Comparison of ENCODE assay signal across 8 cellular contexts in the genomic region with DNA sequence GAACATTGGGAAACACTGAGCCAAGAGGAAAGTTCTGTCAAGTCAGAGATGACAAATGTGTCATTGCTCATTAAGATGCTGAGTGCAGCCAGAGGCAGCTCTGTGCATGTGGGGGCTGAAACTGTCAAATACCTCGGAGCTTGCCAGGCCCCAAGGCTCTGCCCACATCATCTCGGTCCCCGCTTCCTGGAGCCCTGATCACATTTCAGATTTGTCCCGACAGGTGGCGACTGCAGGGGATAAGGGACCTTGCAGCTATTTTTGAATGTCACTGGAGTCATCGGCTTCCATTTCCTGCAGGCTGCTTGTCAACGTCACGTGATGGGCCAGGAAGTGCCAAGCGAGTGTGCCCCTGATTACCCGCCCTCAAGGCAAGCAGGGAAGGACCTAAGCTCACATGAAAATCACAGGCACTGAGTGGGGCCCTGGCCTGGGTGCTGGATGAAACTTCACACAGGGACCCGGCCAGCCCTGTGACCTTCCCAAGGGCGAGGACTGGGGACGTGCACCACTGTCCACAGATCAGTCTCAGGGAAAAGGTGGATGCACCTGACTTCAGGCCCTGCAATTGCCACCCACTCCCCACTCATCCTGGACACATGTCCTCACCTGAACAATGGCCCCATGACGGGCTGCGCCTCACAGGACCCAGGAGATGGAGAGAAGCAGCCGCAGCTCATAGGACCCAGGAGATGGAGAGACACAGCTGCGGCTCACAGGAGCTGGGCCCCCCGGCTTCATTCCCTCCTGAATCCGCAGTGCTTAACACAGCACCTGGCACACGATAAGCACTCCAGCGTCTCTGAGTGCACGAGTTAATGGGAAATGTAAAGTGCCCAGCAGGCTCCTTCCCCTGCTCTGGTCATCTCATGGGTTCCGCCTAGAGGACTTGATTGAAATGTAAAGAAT.
DNase-seq lines count a peak whose midpoint lies in the region; ATAC-seq, FAIRE-seq and TF ChIP-seq lines count a peak whose summit lies in the region.

No MANE protein-coding gene starts in this region.

- TF ChIP-seq POLR2A in HepG2 (IDR thresholded peaks at IDR 0.05; ENCODE audit: insufficient read depth in 1 of 2, low read depth in 2 of 2, low read length in 2 of 2) (no peak), right lobe of liver (IDR thresholded peaks at IDR 0.05) (no peak)

- DNase-seq in HepG2 (ENCODE audit: low spot score), result no peak
- DNase-seq in right lobe of liver, result no peak
- peak; percentile 84 for DNase-seq in activated T-cell treated with anti-CD3 and anti-CD28 coated beads, Interleukin-2, amount 50 U/mL, for 24 hours
- DNase-seq in stimulated activated CD8-positive, alpha-beta memory T cell treated with anti-CD3 and anti-CD28 coated beads, Interleukin-12 subunit alpha, Interleukin-12 subunit beta, amount 100 ng/mL, for 4 hours (ENCODE audit: low read depth), result peak; percentile 46
- DNase-seq in NCI-H1694 (lab: John Stamatoyannopoulos, UW), result no peak
- no peak for DNase-seq in NCI-H748 treated with DMSO at 0.1 percent for 48 hours (lab: John Stamatoyannopoulos, UW)
- DNase-seq in Caco-2, result no peak

- H3K9me3 ChIP-seq in HepG2 (ENCODE audit: low read length), result no peaks in the 10 kb centered on the region
- no peaks in the 10 kb centered on the region for H3K9me3 ChIP-seq in right lobe of liver
- H3K9me3 ChIP-seq in iPS-18c (ENCODE audit: control insufficient read depth, insufficient read depth, low read length), result no peaks in the 10 kb centered on the region
- no peaks in the 10 kb centered on the region for H3K9me3 ChIP-seq in Caco-2

- H4K20me1 ChIP-seq in HepG2 (ENCODE audit: insufficient read depth, low read length), result no peaks in the 10 kb centered on the region

- peaks cover 59% of the 10 kb centered on the region for H3K4me1 Mint-ChIP-seq in activated T-cell treated with anti-CD3 and anti-CD28 coated beads, Interleukin-2, amount 50 U/mL, for 24 hours (ENCODE audit: low read depth)
- no peaks in the 10 kb centered on the region for H3K4me1 Mint-ChIP-seq in Caco-2 (ENCODE audit: low read depth, unreplicated experiment)

- in situ Hi-C loops in HepG2 (cut with HindIII; ENCODE audit: extremely low pct_ligation_motif_present, low pct_unique_long_range_greater_than_20kb), result no loop called here

- no peaks in the 10 kb centered on the region for H3K27me3 Mint-ChIP-seq in activated T-cell treated with anti-CD3 and anti-CD28 coated beads, Interleukin-2, amount 50 U/mL, for 24 hours
- H3K27me3 Mint-ChIP-seq in Caco-2 (ENCODE audit: insufficient read depth, unreplicated experiment), result no peaks in the 10 kb centered on the region

- H3K4me2 ChIP-seq in HepG2 (ENCODE audit: low read depth, low read length), result no peak overlapping the region

- no TSS peak for BruUV-seq in HepG2 (replicated peaks; lab: Mats Ljungman, UMichigan)
- no TSS peak for BruUV-seq in Caco-2 (replicated peaks; lab: Mats Ljungman, UMichigan)

- H3K27me3 ChIP-seq in HepG2 (ENCODE audit: control insufficient read depth in 1 of 2, insufficient read depth in 2 of 2, low read length in 2 of 2) (no peaks in the 10 kb centered on the region), right lobe of liver (no peaks in the 10 kb centered on the region), Caco-2 (replicated peaks; ENCODE audit: control insufficient read depth, insufficient read depth, low read length) (no peaks in the 10 kb centered on the region)

- H3K4me3 Mint-ChIP-seq in activated T-cell treated with anti-CD3 and anti-CD28 coated beads, Interleukin-2, amount 50 U/mL, for 24 hours, result no peak overlapping the region
- H3K4me3 Mint-ChIP-seq in Caco-2 (ENCODE audit: unreplicated experiment), result no peak overlapping the region

- H3K4me3 ChIP-seq in HepG2 (replicated peaks in 1 of 3; ENCODE audit: insufficient read depth in 1 of 3, low read depth in 2 of 3, low read length in 3 of 3), result no peak overlapping the region
- no peak overlapping the region for H3K4me3 ChIP-seq in right lobe of liver
- peak overlapping the region; percentile 2 for H3K4me3 ChIP-seq in iPS-18c (ENCODE audit: insufficient read depth, low read depth, low read length)
- no peak overlapping the region for H3K4me3 ChIP-seq in Caco-2 (ENCODE audit: low read depth, low read length)

- no peak for TF ChIP-seq CTCF in HepG2 (CRISPR knock-in tag; IDR thresholded peaks at IDR 0.05)
- no peak for TF ChIP-seq CTCF in right lobe of liver (IDR thresholded peaks at IDR 0.05)
- TF ChIP-seq CTCF in Caco-2 (IDR thresholded peaks at IDR 0.05; ENCODE audit: insufficient read depth in 1 of 2, low read depth in 1 of 2, low read length in 1 of 2, severe bottlenecking in 1 of 2, unreplicated experiment in 1 of 2), result no peak

- no peaks in the 10 kb centered on the region for H3K9me3 Mint-ChIP-seq in activated T-cell treated with anti-CD3 and anti-CD28 coated beads, Interleukin-2, amount 50 U/mL, for 24 hours
- no peaks in the 10 kb centered on the region for H3K9me3 Mint-ChIP-seq in Caco-2 (ENCODE audit: unreplicated experiment)

- H3K4me1 ChIP-seq in HepG2 (ENCODE audit: insufficient read depth, low read length) (no peaks in the 10 kb centered on the region), right lobe of liver (no peaks in the 10 kb centered on the region), Caco-2 (no peaks in the 10 kb centered on the region)

- H3K36me3 Mint-ChIP-seq in activated T-cell treated with anti-CD3 and anti-CD28 coated beads, Interleukin-2, amount 50 U/mL, for 24 hours (ENCODE audit: low read depth), result peaks cover 96% of the 10 kb centered on the region
- H3K36me3 Mint-ChIP-seq in Caco-2 (ENCODE audit: insufficient read depth, unreplicated experiment), result peaks cover 35% of the 10 kb centered on the region

- H3K79me2 ChIP-seq in HepG2 (ENCODE audit: insufficient read depth, low read length), result no peaks in the 10 kb centered on the region

- H3K27ac ChIP-seq in HepG2 (ENCODE audit: extremely low read length, insufficient read depth, low read length) (no peak overlapping the region), right lobe of liver (no peak overlapping the region)

- no peak overlapping the region for H2AFZ ChIP-seq in HepG2 (ENCODE audit: low read length)

- no peak for FAIRE-seq in HepG2 (lab: Jason Lieb, UNC)

- intact Hi-C loops in HepG2 (cut with micrococcal nuclease; ENCODE audit: unreplicated experiment), result no loop called here
- intact Hi-C loops in right lobe of liver (cut with DNase I), result no loop called here
- intact Hi-C loops in Caco-2 (cut with micrococcal nuclease; ENCODE audit: unreplicated experiment), result no loop called here

- H3K27ac Mint-ChIP-seq in activated T-cell treated with anti-CD3 and anti-CD28 coated beads, Interleukin-2, amount 50 U/mL, for 24 hours, result peak overlapping the region; percentile 89
- H3K27ac Mint-ChIP-seq in Caco-2 (ENCODE audit: unreplicated experiment), result no peak overlapping the region

- H3K36me3 ChIP-seq in HepG2 (replicated peaks in 1 of 2; ENCODE audit: control insufficient read depth in 1 of 2, insufficient read depth in 2 of 2, low read length in 2 of 2) (peaks cover 31 to 82% of the 10 kb centered on the region in 2 experiments), right lobe of liver (peaks cover 0 to 24% (median 6%) of the 10 kb centered on the region in 4 donors), Caco-2 (ENCODE audit: control insufficient read depth, insufficient read depth, low read length) (peaks cover 1% of the 10 kb centered on the region; the same call in 1 of the 2 replicates)

- no peak overlapping the region for H3K9ac ChIP-seq in HepG2 (ENCODE audit: insufficient read depth, low read depth, low read length)

- WGBS in HepG2 (ENCODE audit: low lambda C conversion rate), result 96% methylated on average over 19 of the region's 23 CpGs
- 66% methylated on average over 5 of the region's 23 CpGs for WGBS in right lobe of liver (ENCODE audit: insufficient coverage, low coverage, low lambda C conversion rate, missing lambda C conversion rate)

- CTCF ChIA-PET in HepG2 (lab: Yijun Ruan, JAX; ENCODE audit: low intra/inter-chr PET ratio, low total read pairs), result interaction anchor here (1.2 kb wide), 1 partner anchor 115 kb away, joined by 4 read pairs; no protein-coding TSS in a partner anchor
- CTCF ChIA-PET in Caco-2 (lab: Charles Lee), result no interaction called here

- TF ChIP-seq RAD21 in HepG2 (CRISPR knock-in tag; IDR thresholded peaks at IDR 0.05), result no peak

- TF ChIP-seq EP300 in HepG2 (IDR thresholded peaks at IDR 0.05; ENCODE audit: low read depth in 2 of 2, low read length in 2 of 2) (no peak), HepG2 (CRISPR knock-in tag; IDR thresholded peaks at IDR 0.05; ENCODE audit: borderline replicate concordance) (no peak)

- ATAC-seq in HepG2 (peak; percentile 25; the same call in 2 of the 3 replicates), right lobe of liver (no peak)

- POLR2A ChIA-PET in HepG2 (lab: Yijun Ruan, JAX), result no interaction called here
- POLR2A ChIA-PET in Caco-2 (lab: Charles Lee), result no interaction called here

TF ChIP-seq in HepG2, 621 proteins besides CTCF, POLR2A, EP300 and RAD21:
- TF ChIP-seq, protein P1, sequence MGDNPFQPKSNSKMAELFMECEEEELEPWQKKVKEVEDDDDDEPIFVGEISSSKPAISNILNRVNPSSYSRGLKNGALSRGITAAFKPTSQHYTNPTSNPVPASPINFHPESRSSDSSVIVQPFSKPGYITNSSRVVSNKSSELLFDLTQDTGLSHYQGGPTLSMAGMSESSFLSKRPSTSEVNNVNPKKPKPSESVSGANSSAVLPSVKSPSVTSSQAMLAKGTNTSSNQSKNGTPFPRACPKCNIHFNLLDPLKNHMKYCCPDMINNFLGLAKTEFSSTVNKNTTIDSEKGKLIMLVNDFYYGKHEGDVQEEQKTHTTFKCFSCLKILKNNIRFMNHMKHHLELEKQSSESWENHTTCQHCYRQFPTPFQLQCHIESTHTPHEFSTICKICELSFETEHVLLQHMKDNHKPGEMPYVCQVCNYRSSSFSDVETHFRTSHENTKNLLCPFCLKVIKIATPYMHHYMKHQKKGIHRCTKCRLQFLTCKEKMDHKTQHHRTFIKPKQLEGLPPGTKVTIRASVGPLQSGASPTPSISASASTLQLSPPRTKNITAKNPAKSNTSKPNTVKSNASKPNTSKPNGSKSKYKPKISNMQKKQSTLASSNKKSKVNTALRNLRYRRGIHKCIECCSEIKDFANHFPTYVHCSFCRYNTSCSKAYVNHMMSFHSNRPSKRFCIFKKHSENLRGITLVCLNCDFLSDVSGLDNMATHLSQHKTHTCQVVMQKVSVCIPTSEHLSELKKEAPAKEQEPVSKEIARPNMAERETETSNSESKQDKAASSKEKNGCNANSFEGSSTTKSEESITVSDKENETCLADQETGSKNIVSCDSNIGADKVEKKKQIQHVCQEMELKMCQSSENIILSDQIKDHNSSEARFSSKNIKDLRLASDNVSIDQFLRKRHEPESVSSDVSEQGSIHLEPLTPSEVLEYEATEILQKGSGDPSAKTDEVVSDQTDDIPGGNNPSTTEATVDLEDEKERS (CRISPR knock-in tag; IDR thresholded peaks at IDR 0.05), result no peak
- TF ChIP-seq AGO2 (optimal IDR thresholded peaks at IDR 0.05; ENCODE audit: low read depth, low read length), result peak; percentile 24

Comparison
In these comparisons a context has a peak if more than half of its experiments do, and no peak if none do; other contexts are left out.
1. DNase-seq: peak in activated T-cell treated with anti-CD3 and anti-CD28 coated beads, Interleukin-2, amount 50 U/mL, for 24 hours (single experiment) and stimulated activated CD8-positive, alpha-beta memory T cell treated with anti-CD3 and anti-CD28 coated beads, Interleukin-12 subunit alpha, Interleukin-12 subunit beta, amount 100 ng/mL, for 4 hours (single experiment); none in HepG2 (single experiment), right lobe of liver (0 of 3), NCI-H1694 (single experiment), NCI-H748 treated with DMSO at 0.1 percent for 48 hours (single experiment) and Caco-2 (0 of 2).